Comparison of ENCODE assay signal across 8 cellular contexts in the genomic region with DNA sequence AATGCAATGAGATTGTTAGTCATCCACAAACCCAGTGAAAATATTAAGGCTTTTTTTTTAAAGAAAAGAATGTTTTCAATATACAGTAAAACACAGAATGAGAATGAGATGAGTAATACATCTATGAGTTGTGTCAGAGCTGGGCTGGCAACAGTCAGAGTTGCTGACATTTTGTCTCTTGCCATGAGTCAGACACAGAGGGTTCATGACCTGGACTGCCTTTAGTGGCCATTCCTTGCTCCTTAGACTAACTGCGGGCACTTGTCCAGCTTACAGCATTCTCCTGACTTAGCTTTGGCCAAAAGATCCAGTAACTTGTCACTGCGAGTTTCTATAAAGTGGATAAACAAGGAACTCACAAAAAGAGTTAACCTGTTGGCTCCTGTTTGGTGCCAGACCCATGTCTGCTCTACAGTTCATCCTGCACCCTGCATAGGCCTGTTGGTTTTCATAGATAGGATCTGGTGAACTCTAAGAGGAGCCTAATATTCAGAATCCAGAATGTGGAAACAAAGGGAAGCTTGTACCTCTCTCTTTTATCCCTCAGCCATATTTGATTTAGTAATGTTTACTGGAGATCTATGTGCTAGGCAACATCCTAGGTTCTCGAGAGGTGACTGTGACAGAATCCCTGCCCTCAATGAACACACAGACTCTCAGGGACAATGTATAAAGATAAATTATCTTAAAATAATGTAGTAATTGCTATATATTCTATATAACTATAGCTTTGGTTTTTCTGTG.
A peak's percentile ranks its signal among the peaks of the same experiment; 100 is the strongest.
DNase-seq lines count a peak whose midpoint lies in the region; TF ChIP-seq lines count a peak whose summit lies in the region.

No MANE protein-coding gene starts in this region.

- H3K9me3 ChIP-seq in esophagus (ENCODE audit: control insufficient read depth in 2 of 2, insufficient read depth in 1 of 2, low read depth in 1 of 2, low read length in 1 of 2) (no peaks in the 10 kb centered on the region), osteoblast (ENCODE audit: low read depth, low read length) (no peaks in the 10 kb centered on the region)

- H3K27ac ChIP-seq in esophagus (ENCODE audit: low read depth in 2 of 2, low read length in 1 of 2) = peak overlapping the region; percentile 69 to 80
- peak overlapping the region; percentile 52 for H3K27ac ChIP-seq in osteoblast (ENCODE audit: low read depth, low read length)

- no peaks in the 10 kb centered on the region for H3K79me2 ChIP-seq in osteoblast (ENCODE audit: insufficient read depth, low read length)

- no peak for TF ChIP-seq CTCF in osteoblast (IDR thresholded peaks at IDR 0.05; ENCODE audit: extremely low read depth, low read depth, low read length)

- peak overlapping the region; percentile 67 for H2AFZ ChIP-seq in osteoblast (ENCODE audit: low read length)

- H3K4me3 ChIP-seq in esophagus (ENCODE audit: low read depth in 1 of 2, low read length in 2 of 2) (no peak overlapping the region), osteoblast (ENCODE audit: insufficient read depth, low read length) (no peak overlapping the region), H7 (ENCODE audit: insufficient read depth, low read depth, low read length) (no peak overlapping the region)

- H3K4me1 ChIP-seq in esophagus (ENCODE audit: control insufficient read depth in 2 of 2, insufficient read depth in 2 of 2, low read length in 1 of 2) (no peaks in the 10 kb centered on the region), osteoblast (ENCODE audit: insufficient read depth, low read length) (peaks cover 16% of the 10 kb centered on the region)

- H3K36me3 ChIP-seq in esophagus (ENCODE audit: control insufficient read depth in 2 of 2, insufficient read depth in 2 of 2, low read length in 1 of 2) (no peaks in the 10 kb centered on the region), osteoblast (ENCODE audit: insufficient read depth, low read length) (no peaks in the 10 kb centered on the region), H7 (replicated peaks; ENCODE audit: control insufficient read depth, insufficient read depth, low read length) (no peaks in the 10 kb centered on the region)

- H4K20me1 ChIP-seq in osteoblast (ENCODE audit: insufficient read depth, low read length) = no peaks in the 10 kb centered on the region

- H3K4me2 ChIP-seq in osteoblast (ENCODE audit: insufficient read depth, low read length) = peak overlapping the region; percentile 50

- H3K27me3 ChIP-seq in esophagus (ENCODE audit: control insufficient read depth in 1 of 2, insufficient read depth in 2 of 2, low read length in 2 of 2) (no peaks in the 10 kb centered on the region), osteoblast (ENCODE audit: insufficient read depth, low read length) (no peaks in the 10 kb centered on the region), H7 (ENCODE audit: control insufficient read depth, insufficient read depth, low read length) (no peaks in the 10 kb centered on the region)

- 46 to 59% methylated on average over 3 of the region's 3 CpGs for WGBS in esophagus, 2 donors

- DNase-seq in GM03348 (ENCODE audit: low spot score) (peak; percentile 85), MV-4-11 (lab: John Stamatoyannopoulos, UW) (peak; percentile 37), osteoblast (ENCODE audit: insufficient read length, low spot score, missing footprints) (peak; percentile 76), H7 (no peak), NCI-H1436 (lab: John Stamatoyannopoulos, UW) (no peak), RPMI8226 (no peak)
- DNase-seq in NK-92 treated with Interleukin-12 subunit alpha and Interleukin-12 subunit beta, amount 100 ng/mL, for 24 hours (lab: John Stamatoyannopoulos, UW) = no peak

Comparison
In these comparisons a context has a peak if more than half of its experiments do, and no peak if none do; other contexts are left out.
1. DNase-seq: peak in GM03348 (single experiment), MV-4-11 (single experiment) and osteoblast (single experiment); none in H7 (single experiment), NCI-H1436 (single experiment), NK-92 treated with Interleukin-12 subunit alpha and Interleukin-12 subunit beta, amount 100 ng/mL, for 24 hours (single experiment) and RPMI8226 (single experiment).